8 cellular contexts compared by ENCODE assay signal in the genomic region with DNA sequence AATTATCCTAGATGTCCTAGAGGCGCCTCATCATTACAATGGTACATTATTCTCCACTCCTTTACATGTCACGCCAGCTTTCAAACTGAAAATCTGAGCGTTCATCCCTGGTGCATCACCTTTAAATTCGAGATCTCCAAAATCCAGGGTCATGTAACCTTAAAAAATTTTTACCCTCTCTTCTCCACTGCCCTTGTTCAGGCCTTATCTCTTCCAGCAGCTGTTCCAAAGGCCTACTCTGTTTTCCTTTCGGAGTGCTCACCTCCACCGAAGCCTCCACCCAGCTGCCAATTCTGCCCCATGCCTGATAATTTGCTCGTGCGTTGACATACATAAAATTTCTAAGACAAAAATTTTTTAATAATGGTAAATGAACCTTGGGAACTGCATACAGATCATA. TPM values are rescaled to one million over a fixed set of nuclear protein-coding genes. Genes with fewer than 3 reads are reported as not detected.
DNase-seq lines count a peak whose midpoint lies in the region; ATAC-seq and TF ChIP-seq lines count a peak whose summit lies in the region.

No MANE protein-coding gene starts in this region.

- H3K4me3 ChIP-seq in Panc1 (ENCODE audit: low read depth in 2 of 2, low read length in 2 of 2) = peak overlapping the region; percentile 66 to 89

- CTCF ChIA-PET in Panc1 (lab: Charles Lee) = no interaction called here

- H3K27ac Mint-ChIP-seq in progenitor cell of endocrine pancreas = no peak overlapping the region

- DNase-seq in DMS 273 (lab: John Stamatoyannopoulos, UW; ENCODE audit: unreplicated experiment) (peak; percentile 42), DMS 273 treated with DMSO at 0.1 percent for 48 hours (lab: John Stamatoyannopoulos, UW) (no peak), Panc1 (ENCODE audit: low read depth, low spot score) (no peak), erythroblast (lab: John Stamatoyannopoulos, UW) (peak; percentile 72 to 82), progenitor cell of endocrine pancreas (ENCODE audit: low spot score, unreplicated experiment) (no peak), MV-4-11 (lab: John Stamatoyannopoulos, UW) (no peak)
- no peak for DNase-seq in stimulated activated CD4-positive, alpha-beta T cell treated with anti-CD3 and anti-CD28 coated beads, Interleukin-12 subunit alpha, Interleukin-12 subunit beta, amount 100 ng/mL, for 4 hours

- peak overlapping the region; percentile 82 for H3K27ac ChIP-seq in Panc1 (ENCODE audit: low read length)

- no peaks in the 10 kb centered on the region for H3K9me3 ChIP-seq in Panc1 (ENCODE audit: control insufficient read depth, insufficient read depth, low read depth, low read length)

- peaks cover 17% of the 10 kb centered on the region for H3K4me1 Mint-ChIP-seq in progenitor cell of endocrine pancreas (ENCODE audit: low read depth)

- H3K27me3 ChIP-seq in Panc1 (ENCODE audit: control insufficient read depth, insufficient read depth, low read length) = no peaks in the 10 kb centered on the region

- H3K27me3 Mint-ChIP-seq in progenitor cell of endocrine pancreas = no peaks in the 10 kb centered on the region

- H3K4me1 ChIP-seq in Panc1 (ENCODE audit: control insufficient read depth, insufficient read depth, low read length) = peaks cover 17% of the 10 kb centered on the region

- TF ChIP-seq CTCF in Panc1 (IDR thresholded peaks at IDR 0.05) = no peak
- TF ChIP-seq CTCF in progenitor cell of endocrine pancreas (IDR thresholded peaks at IDR 0.05; ENCODE audit: unreplicated experiment) = no peak

- POLR2A ChIA-PET in Panc1 (lab: Charles Lee) = no interaction called here

- in situ Hi-C loops in Panc1 (cut with HindIII; ENCODE audit: low pct_unique_long_range_greater_than_20kb, low sequenced_read_pairs) = no loop called here

- peaks cover 8% of the 10 kb centered on the region for H3K36me3 ChIP-seq in Panc1 (ENCODE audit: control insufficient read depth, insufficient read depth, low read length)

- H3K36me3 Mint-ChIP-seq in progenitor cell of endocrine pancreas (ENCODE audit: insufficient read depth) = peaks cover 11% of the 10 kb centered on the region

- no TSS peak for BruUV-seq in Panc1 (replicated peaks; lab: Mats Ljungman, UMichigan)

- H3K4me3 Mint-ChIP-seq in progenitor cell of endocrine pancreas (ENCODE audit: low read depth) = peak overlapping the region; percentile 93

- ATAC-seq in Panc1 (no peak), HG03139 (IDR thresholded peaks at IDR 0.05; ENCODE audit: unreplicated experiment) (no peak)

- intact Hi-C loops in Panc1 (cut with micrococcal nuclease; ENCODE audit: unreplicated experiment) = no loop called here

- no peaks in the 10 kb centered on the region for H3K9me3 Mint-ChIP-seq in progenitor cell of endocrine pancreas (ENCODE audit: low read depth)

- TF ChIP-seq POLR2A in erythroblast (IDR thresholded peaks at IDR 0.05; ENCODE audit: low read length) = no peak

RNA-seq across cellular contexts. Expression of a gene that starts 1.0 kb away (rescaled TPM):
- total RNA-seq in Panc1 (2021; ENCODE audit: unreplicated experiment) (18.9 TPM), progenitor cell of endocrine pancreas (16.9 and 18.4 TPM in 2 replicates)
- polyA plus RNA-seq in Panc1 (2012; ENCODE audit: insufficient read length) = 6.6 TPM

RNA-seq across cellular contexts. Expression of a gene that starts 1.3 kb away (rescaled TPM):
- total RNA-seq in Panc1 (2021; ENCODE audit: unreplicated experiment) = 51.5 TPM
- 28.3 TPM for polyA plus RNA-seq in Panc1 (2012; ENCODE audit: insufficient read length)
- total RNA-seq in progenitor cell of endocrine pancreas = 41.1 and 45.4 TPM in 2 replicates

Comparison
In these comparisons a context has a peak if more than half of its experiments do, and no peak if none do; other contexts are left out.
1. DNase-seq: peak in DMS 273 (single experiment) and erythroblast (2 of 2); none in DMS 273 treated with DMSO at 0.1 percent for 48 hours (single experiment), Panc1 (single experiment), progenitor cell of endocrine pancreas (single experiment), MV-4-11 (single experiment) and stimulated activated CD4-positive, alpha-beta T cell treated with anti-CD3 and anti-CD28 coated beads, Interleukin-12 subunit alpha, Interleukin-12 subunit beta, amount 100 ng/mL, for 4 hours (single experiment).